ENCODE assay signal across 8 cellular contexts in genomic region chr1:27563407-27564263, GRCh38. TPM values are rescaled to one million over a fixed set of nuclear protein-coding genes. Genes with fewer than 3 reads are reported as not detected.
A peak's percentile ranks its signal among the peaks of the same experiment; 100 is the strongest.
DNase-seq lines count a peak whose midpoint lies in the region; ATAC-seq and TF ChIP-seq lines count a peak whose summit lies in the region.

No MANE protein-coding gene starts in this region.

- H3K4me1 ChIP-seq in right atrium auricular region (peaks cover 0 to 88% of the 10 kb centered on the region in 2 donors), sigmoid colon (peaks cover 0 to 98% (median 89%) of the 10 kb centered on the region in 4 donors)

- H3K9me3 ChIP-seq in right atrium auricular region = no peaks in the 10 kb centered on the region
- H3K9me3 ChIP-seq in sigmoid colon = no peaks in the 10 kb centered on the region

- ATAC-seq in GM18909 (IDR thresholded peaks at IDR 0.05; ENCODE audit: poor library complexity, unreplicated experiment) = no peak

- no peak overlapping the region for H3K4me3 ChIP-seq in right atrium auricular region
- H3K4me3 ChIP-seq in sigmoid colon = no peak overlapping the region

- no peak for TF ChIP-seq CTCF in right atrium auricular region (IDR thresholded peaks at IDR 0.05)
- no peak for TF ChIP-seq CTCF in sigmoid colon (IDR thresholded peaks at IDR 0.05)
- no peak for TF ChIP-seq CTCF in GM10248 (IDR thresholded peaks at IDR 0.05; ENCODE audit: control extremely low read depth, extremely low read depth, low read depth, missing control alignments)

- TF ChIP-seq POLR2A in sigmoid colon (IDR thresholded peaks at IDR 0.05) = no peak

- CTCF ChIA-PET in GM10248 (lab: Yijun Ruan, JAX) = interaction anchor here (0.7 to 2.2 kb wide), 12 partner anchors 7 to 169 kb away, joined by 3 to 18 read pairs (median 3); partner anchors contain the start of gene AHDC1

- POLR2A ChIA-PET in GM10248 (lab: Yijun Ruan, JAX) = no interaction called here

- H3K27me3 ChIP-seq in right atrium auricular region (no peaks in the 10 kb centered on the region), sigmoid colon (no peaks in the 10 kb centered on the region)

- DNase-seq in DMS53 (lab: John Stamatoyannopoulos, UW) (peak; percentile 87), UCSD-AML1 (lab: John Stamatoyannopoulos, UW; ENCODE audit: unreplicated experiment) (peak; percentile 29), right atrium auricular region (ENCODE audit: low spot score) (no peak), sigmoid colon (peak; percentile 87), GM10248 (ENCODE audit: extremely low spot score) (no peak), NCI-H1092 treated with DMSO at 0.1 percent for 48 hours (lab: John Stamatoyannopoulos, UW) (no peak), COLO829 (ENCODE audit: low spot score) (no peak)

- intact Hi-C loops in sigmoid colon (cut with DNase I) = no loop called here

- 26 to 57% methylated on average over 10 of the region's 10 CpGs for WGBS in sigmoid colon, 2 donors

- H3K27ac ChIP-seq in right atrium auricular region = peak overlapping the region; percentile 90 to 96
- peak overlapping the region; percentile 96 to 98 (median 97) for H3K27ac ChIP-seq in sigmoid colon

- H3K36me3 ChIP-seq in right atrium auricular region = peaks cover under 1% of the 10 kb centered on the region
- H3K36me3 ChIP-seq in sigmoid colon = peaks cover 0 to 1% (median under 1%) of the 10 kb centered on the region in 4 donors

- TF ChIP-seq EP300 in sigmoid colon (IDR thresholded peaks at IDR 0.05) = no peak

RNA-seq across cellular contexts. Expression of gene AHDC1, which starts 40.3 kb away (rescaled TPM):
- total RNA-seq in right atrium auricular region (10 to 100 TPM; 23.5 to 35.0 TPM), sigmoid colon (10 to 100 TPM; 10.9 to 34.1 (median 14.3) TPM)
- polyA plus RNA-seq in sigmoid colon = 10 to 100 TPM in 1 of 3 donors, 1 to 10 TPM in 2; 1.8 to 17.4 (median 2.1) TPM

Comparison
In these comparisons a context has a peak if more than half of its experiments do, and no peak if none do; other contexts are left out.
1. DNase-seq: peak in DMS53 (single experiment), UCSD-AML1 (single experiment) and sigmoid colon (single experiment); none in right atrium auricular region (single experiment), GM10248 (single experiment), NCI-H1092 treated with DMSO at 0.1 percent for 48 hours (single experiment) and COLO829 (single experiment).